In genomic region chr1:193199940-193200339, GRCh38 we compare ENCODE assay signal across 11 cellular contexts. TPM values are rescaled to one million over a fixed set of nuclear protein-coding genes. Genes with fewer than 3 reads are reported as not detected.
"Had no signal": no experiment of that assay in that cellular context is flagged by ENCODE, and none has a peak within 500 bp of the region (broad histone marks: within the 10 kb centered on the region; RNA-seq: fewer than 3 reads in every experiment).

No MANE protein-coding gene starts in this region.

- H2AFZ ChIP-seq: GM23248 had no signal

- DNase-seq: GM23248, GOT3, H7, HFFc6, IMR-90, KBM-7 had no signal

- H3K9me3 ChIP-seq: HAP-1 had no signal

- H3K4me3 ChIP-seq: GM23248, HAP-1 had no signal

- H3K9ac ChIP-seq: GM23248, KMS-11 had no signal

- ATAC-seq: HCT116 had no signal

- H3K36me3 ChIP-seq: HAP-1 had no signal

- H3K4me1 ChIP-seq: HAP-1 had no signal

- H3K27ac ChIP-seq: GM23248, HL-60, KMS-11 had no signal

- H3K4me2 ChIP-seq: KMS-11 had no signal

RNA-seq across cellular contexts. Expression of gene B3GALT2, which starts 13.5 kb away (rescaled TPM):
- total RNA-seq: H7, HT1080 had no signal
